Comparison of ENCODE assay signal across 8 cellular contexts in genomic region chr2:121530563-121531334, GRCh38. TPM values are rescaled to one million over a fixed set of nuclear protein-coding genes. Genes with fewer than 3 reads are reported as not detected.
DNase-seq lines count a peak whose midpoint lies in the region; ATAC-seq, FAIRE-seq and TF ChIP-seq lines count a peak whose summit lies in the region.

Gene RNU4ATAC, plus strand, starts transcription at chr2:121530880.

- no peaks in the 10 kb centered on the region for H3K9me3 Mint-ChIP-seq in activated naive CD8-positive, alpha-beta T cell treated with anti-CD3 and anti-CD28 coated beads for 36 hours

- no peaks in the 10 kb centered on the region for H3K27me3 Mint-ChIP-seq in activated naive CD8-positive, alpha-beta T cell treated with anti-CD3 and anti-CD28 coated beads for 36 hours

- TF ChIP-seq CTCF in GM10266 (IDR thresholded peaks at IDR 0.05; ENCODE audit: control insufficient read depth, insufficient read depth, low read depth, missing control alignments) (peak; percentile 56), NB4 (IDR thresholded peaks at IDR 0.05; ENCODE audit: low read depth, low read length) (peak; percentile 25), pancreas (IDR thresholded peaks at IDR 0.05) (peak; percentile 30 to 52 (median 46)), tibial nerve (IDR thresholded peaks at IDR 0.05) (peak; percentile 52 to 87 (median 62))

- H3K4me1 Mint-ChIP-seq in activated naive CD8-positive, alpha-beta T cell treated with anti-CD3 and anti-CD28 coated beads for 36 hours: peaks cover 53% of the 10 kb centered on the region

- H3K36me3 ChIP-seq in pancreas: peaks cover 0 to 2% (median 0%) of the 10 kb centered on the region in 3 donors
- H3K36me3 ChIP-seq in tibial nerve: peaks cover 0 to 8% (median 0%) of the 10 kb centered on the region in 3 donors

- H3K36me3 Mint-ChIP-seq in activated naive CD8-positive, alpha-beta T cell treated with anti-CD3 and anti-CD28 coated beads for 36 hours: peaks cover 20% of the 10 kb centered on the region

- H3K4me3 ChIP-seq in NB4 (ENCODE audit: low read depth, low read length) (peak within 1 kb of the TSS; percentile 89), pancreas (peak within 1 kb of the TSS; percentile 53 to 86 (median 76)), tibial nerve (peak within 1 kb of the TSS; percentile 65 to 85 (median 68))

- peak; percentile 37 for FAIRE-seq in pancreas (lab: Jason Lieb, UNC)

- no peaks in the 10 kb centered on the region for H3K27me3 ChIP-seq in pancreas
- no peaks in the 10 kb centered on the region for H3K27me3 ChIP-seq in tibial nerve

- WGBS in pancreas, 2 donors: 1% methylated on average over 47 of the region's 47 CpGs
- 0 to 1% methylated on average over 47 of the region's 47 CpGs for WGBS in tibial nerve, 2 donors

- peak; percentile 75 for DNase-seq in GM10266 (ENCODE audit: extremely low spot score)
- DNase-seq in NB4 (ENCODE audit: low read depth): peak; percentile 99
- DNase-seq in activated naive CD8-positive, alpha-beta T cell treated with anti-CD3 and anti-CD28 coated beads for 36 hours: peak; percentile 82
- DNase-seq in Right ventricle myocardium superior: peak; percentile 90
- DNase-seq in pancreas: peak; percentile 75 to 91 (median 82)
- DNase-seq in tibial nerve (ENCODE audit: low spot score in 2 of 2): peak; percentile 66 to 86

- intact Hi-C loops in Right ventricle myocardium superior (cut with DNase I) (loop anchor here (5.0 kb wide), 1 partner anchor 117 kb away; the partner anchor contains the start of gene CLASP1), pancreas (cut with DNase I) (loop anchor here in 1 of 3 donors (10.0 kb wide), 1 partner anchor 184 kb away; no protein-coding TSS in a partner anchor)

- peak; percentile 76 for ATAC-seq in HG02571 (IDR thresholded peaks at IDR 0.05; ENCODE audit: unreplicated experiment)
- ATAC-seq in SK-N-SH treated with all-trans-retinoic acid at 6 μM for 48 hours: peak; percentile 91
- peak; percentile 90 for ATAC-seq in Right ventricle myocardium superior (ENCODE audit: poor library complexity)
- ATAC-seq in pancreas: peak; percentile 82 to 90 (median 84)

- peak within 1 kb of the TSS; percentile 92 for H3K4me3 Mint-ChIP-seq in activated naive CD8-positive, alpha-beta T cell treated with anti-CD3 and anti-CD28 coated beads for 36 hours

- H3K27ac ChIP-seq in pancreas (peak within 1 kb of the TSS; percentile 98 to 99 (median 98)), tibial nerve (peak within 1 kb of the TSS; percentile 95 to 99 (median 98))

- no peaks in the 10 kb centered on the region for H3K9me3 ChIP-seq in pancreas
- H3K9me3 ChIP-seq in tibial nerve: no peaks in the 10 kb centered on the region

- TF ChIP-seq POLR2A in NB4 (IDR thresholded peaks at IDR 0.05; ENCODE audit: extremely low read depth, insufficient read length) (peak; percentile 100), tibial nerve (IDR thresholded peaks at IDR 0.05) (peak; percentile 98 to 100)

- TF ChIP-seq EP300 in tibial nerve (IDR thresholded peaks at IDR 0.05): peak; percentile 52 to 100

- H3K4me1 ChIP-seq in pancreas: peaks cover 6 to 37% (median 17%) of the 10 kb centered on the region in 3 donors
- peaks cover 0 to 68% (median 9%) of the 10 kb centered on the region in 4 donors for H3K4me1 ChIP-seq in tibial nerve

- H3K27ac Mint-ChIP-seq in activated naive CD8-positive, alpha-beta T cell treated with anti-CD3 and anti-CD28 coated beads for 36 hours: peak within 1 kb of the TSS; percentile 99

TF ChIP-seq in SK-N-SH treated with all-trans-retinoic acid at 6 μM for 48 hours, 23 proteins besides CTCF, POLR2A, EP300 and RAD21 (continues in another document):
- peak; percentile 97; the same call in 1 of the 2 replicates for TF ChIP-seq POU6F1 (CRISPR knock-in tag; IDR thresholded peaks at IDR 0.05; ENCODE audit: borderline replicate concordance, low read depth)
- peak; percentile 100 for TF ChIP-seq GLIS3 (CRISPR knock-in tag; IDR thresholded peaks at IDR 0.05)
- TF ChIP-seq ISL1 (CRISPR knock-in tag; IDR thresholded peaks at IDR 0.05): peak; percentile 47; the same call in 1 of the 2 replicates
- peak; percentile 87 for TF ChIP-seq CSDC2 (CRISPR knock-in tag; IDR thresholded peaks at IDR 0.05)
- TF ChIP-seq ZNF565 (CRISPR knock-in tag; conservative IDR thresholded peaks at IDR 0.05; ENCODE audit: low read depth): peak; percentile 77; the same call in 1 of the 2 replicates
- peak; percentile 78; the same call in 1 of the 2 replicates for TF ChIP-seq TCF4 (CRISPR knock-in tag; IDR thresholded peaks at IDR 0.05; ENCODE audit: borderline replicate concordance)
- peak; percentile 82; the same call in 1 of the 2 replicates for TF ChIP-seq ZFP3 (CRISPR knock-in tag; IDR thresholded peaks at IDR 0.05)
- TF ChIP-seq PPARA (CRISPR knock-in tag; IDR thresholded peaks at IDR 0.05; ENCODE audit: borderline replicate concordance): peak; percentile 95
- TF ChIP-seq ZFP30 (CRISPR knock-in tag; IDR thresholded peaks at IDR 0.05): peak; percentile 82
- no peak for TF ChIP-seq OSR1 (CRISPR knock-in tag; IDR thresholded peaks at IDR 0.05)
- peak; percentile 100 for TF ChIP-seq TOX (CRISPR knock-in tag; IDR thresholded peaks at IDR 0.05; ENCODE audit: borderline replicate concordance)
- TF ChIP-seq ESRRG (CRISPR knock-in tag; IDR thresholded peaks at IDR 0.05): peak; percentile 99
- peak; percentile 89 for TF ChIP-seq ARNTL (CRISPR knock-in tag; IDR thresholded peaks at IDR 0.05; ENCODE audit: borderline replicate concordance, low read depth)
- TF ChIP-seq ZNF70 (CRISPR knock-in tag; IDR thresholded peaks at IDR 0.05): peak; percentile 82
- TF ChIP-seq TSHZ2 (CRISPR knock-in tag; IDR thresholded peaks at IDR 0.05): no peak; the same call in 1 of the 2 replicates
- peak; percentile 99 for TF ChIP-seq RARB (CRISPR knock-in tag; IDR thresholded peaks at IDR 0.05)
- TF ChIP-seq ZC3H10 (CRISPR knock-in tag; IDR thresholded peaks at IDR 0.05): peak; percentile 100
- TF ChIP-seq PATZ1 (CRISPR knock-in tag; IDR thresholded peaks at IDR 0.05; ENCODE audit: borderline replicate concordance): peak; percentile 100
- TF ChIP-seq BACH2 (CRISPR knock-in tag; IDR thresholded peaks at IDR 0.05; ENCODE audit: borderline replicate concordance): no peak

RNA-seq across cellular contexts. Expression of gene RNU4ATAC, which starts in this region (rescaled TPM):
- total RNA-seq in activated naive CD8-positive, alpha-beta T cell treated with anti-CD3 and anti-CD28 coated beads for 36 hours: not detected
- total RNA-seq in Right ventricle myocardium superior: 28.8 TPM
- 1 to 10 TPM in 1 of 6 donors, not detected in 5; 6.6 TPM for total RNA-seq in pancreas
- not detected for polyA plus RNA-seq in pancreas
- not detected for total RNA-seq in tibial nerve

Comparison
In these comparisons a context has a peak if more than half of its experiments do, and no peak if none do; other contexts are left out.
1. Peak in every context shown above with its lines: DNase-seq, ATAC-seq, H3K4me3 ChIP-seq and H3K27ac ChIP-seq.
2. Peak in DNase-seq in activated naive CD8-positive, alpha-beta T cell treated with anti-CD3 and anti-CD28 coated beads for 36 hours; RNA of the gene not detected or under 1 TPM.
3. Peak in DNase-seq, H3K4me3 ChIP-seq and H3K27ac ChIP-seq in tibial nerve; RNA of the gene not detected or under 1 TPM.